In genomic region chr9:95058121-95058785, GRCh38 we compare ENCODE assay signal across 16 cellular contexts.
A peak's percentile ranks its signal among the peaks of the same experiment; 100 is the strongest.
DNase-seq lines count a peak whose midpoint lies in the region; ATAC-seq and TF ChIP-seq lines count a peak whose summit lies in the region.
"Had no signal": no experiment of that assay in that cellular context is flagged by ENCODE, and none has a peak within 500 bp of the region (broad histone marks: within the 10 kb centered on the region; RNA-seq: fewer than 3 reads in every experiment).

No MANE protein-coding gene starts in this region.

- peak overlapping the region; percentile 9 to 86 (median 70) for H3K27ac ChIP-seq in heart left ventricle
- H3K27ac ChIP-seq in fibroblast of lung (ENCODE audit: insufficient read depth, low read length) = peak overlapping the region; percentile 46
- peak overlapping the region; percentile 62 to 96 for H3K27ac ChIP-seq in uterus
- no peak overlapping the region for H3K27ac ChIP-seq in WERI-Rb-1

- H3K4me1 ChIP-seq in heart left ventricle (peaks cover 13 to 98% (median 89%) of the 10 kb centered on the region in 12 donors), fibroblast of lung (ENCODE audit: control insufficient read depth, extremely low read depth, insufficient read depth, low read length) (peaks cover 34% of the 10 kb centered on the region), uterus (peaks cover 18 to 19% of the 10 kb centered on the region in 2 donors)

- H2AFZ ChIP-seq in fibroblast of lung (ENCODE audit: low read length) = no peak overlapping the region

- TF ChIP-seq POLR2A in heart left ventricle (IDR thresholded peaks at IDR 0.05) = no peak
- TF ChIP-seq POLR2A in uterus (IDR thresholded peaks at IDR 0.05) = no peak

- no peak for ATAC-seq in heart left ventricle
- ATAC-seq in Right ventricle myocardium inferior = no peak
- no peak for ATAC-seq in HG03469 (IDR thresholded peaks at IDR 0.05; ENCODE audit: unreplicated experiment)
- ATAC-seq in HG02884 (IDR thresholded peaks at IDR 0.05; ENCODE audit: unreplicated experiment) = no peak
- ATAC-seq: activated naive CD8-positive, alpha-beta T cell treated with anti-CD3 and anti-CD28 coated beads, Interleukin-2, amount 50 U/mL, for 24 hours; GM12878 had no signal

- peaks cover 95% of the 10 kb centered on the region for H3K79me2 ChIP-seq in fibroblast of lung (ENCODE audit: control insufficient read depth, insufficient read depth, low read length)

- peak overlapping the region in 8 of 12 donors; percentile 2 to 50 (median 31) for H3K4me3 ChIP-seq in heart left ventricle
- peak overlapping the region in 1 of 4 experiments; percentile 18 for H3K4me3 ChIP-seq in fibroblast of lung (replicated peaks in 1 of 4; ENCODE audit: control extremely low read depth in 1 of 4, insufficient read depth in 1 of 4, low read depth in 3 of 4, low read length in 4 of 4)
- peak overlapping the region in 1 of 2 donors; percentile 15 for H3K4me3 ChIP-seq in uterus
- no peak overlapping the region for H3K4me3 ChIP-seq in WERI-Rb-1 (ENCODE audit: low read depth, low read length)
- H3K4me3 ChIP-seq: GM12878 had no signal

- intact Hi-C loops in heart left ventricle (cut with DNase I) (no loop called here), Right ventricle myocardium inferior (cut with DNase I) (no loop called here), uterus (cut with DNase I; ENCODE audit: low total_unique reads) (no loop called here)

- TF ChIP-seq CTCF in heart left ventricle (IDR thresholded peaks at IDR 0.05) (no peak), fibroblast of lung (conservative IDR thresholded peaks at IDR 0.05 in 1 of 2, IDR thresholded peaks at IDR 0.05 in 1 of 2; ENCODE audit: low read depth in 1 of 2, low read length in 2 of 2) (no peak), uterus (IDR thresholded peaks at IDR 0.05) (no peak), WERI-Rb-1 (IDR thresholded peaks at IDR 0.05; ENCODE audit: low read depth, low read length) (no peak)

- DNase-seq in heart left ventricle (no peak), Right ventricle myocardium inferior (ENCODE audit: missing footprints) (no peak), fibroblast of lung (ENCODE audit: low read depth in 2 of 2) (no peak), pons (ENCODE audit: low spot score) (peak; percentile 88), uterus (no peak), WERI-Rb-1 (no peak)
- DNase-seq: activated CD8-positive, alpha-beta memory T cell treated with anti-CD3 and anti-CD28 coated beads, Interleukin-2, amount 50 U/mL, for 4 hours; activated naive CD8-positive, alpha-beta T cell treated with anti-CD3 and anti-CD28 coated beads, Interleukin-2, amount 50 U/mL, for 24 hours; DMS79 treated with DMSO at 0.1 percent for 48 hours; effector CD4-positive, alpha-beta T cell; GOT3; MV-4-11; NCI-H524 had no signal

- H3K36me3 ChIP-seq in heart left ventricle (peaks cover 0 to 44% (median 22%) of the 10 kb centered on the region in 9 donors), fibroblast of lung (ENCODE audit: control insufficient read depth, insufficient read depth, low read length) (peaks cover 10% of the 10 kb centered on the region), uterus (no peaks in the 10 kb centered on the region), WERI-Rb-1 (peaks cover 32% of the 10 kb centered on the region)

- no peaks in the 10 kb centered on the region for H4K20me1 ChIP-seq in fibroblast of lung (ENCODE audit: control insufficient read depth, extremely low read depth, insufficient read depth, low read length)

- H3K27me3 ChIP-seq in heart left ventricle (no peaks in the 10 kb centered on the region), fibroblast of lung (ENCODE audit: control insufficient read depth, insufficient read depth, low read length) (no peaks in the 10 kb centered on the region), uterus (no peaks in the 10 kb centered on the region), WERI-Rb-1 (ENCODE audit: insufficient read depth, low read depth, severe bottlenecking) (no peaks in the 10 kb centered on the region)

- no peaks in the 10 kb centered on the region for H3K9me3 ChIP-seq in heart left ventricle
- no peaks in the 10 kb centered on the region for H3K9me3 ChIP-seq in fibroblast of lung (ENCODE audit: control insufficient read depth, insufficient read depth, low read depth, low read length)
- no peaks in the 10 kb centered on the region for H3K9me3 ChIP-seq in uterus
- no peaks in the 10 kb centered on the region for H3K9me3 ChIP-seq in WERI-Rb-1 (ENCODE audit: severe bottlenecking)

- H3K9ac ChIP-seq in fibroblast of lung (ENCODE audit: insufficient read depth, low read length) = no peak overlapping the region

- 35 to 55% (median 51%) methylated on average over 7 of the region's 7 CpGs for WGBS in heart left ventricle, 4 donors

- peak overlapping the region; percentile 46 for H3K4me2 ChIP-seq in fibroblast of lung (ENCODE audit: extremely low read depth, insufficient read depth, low read length)
